Comparison of ENCODE assay signal across 8 cellular contexts in the genomic region with DNA sequence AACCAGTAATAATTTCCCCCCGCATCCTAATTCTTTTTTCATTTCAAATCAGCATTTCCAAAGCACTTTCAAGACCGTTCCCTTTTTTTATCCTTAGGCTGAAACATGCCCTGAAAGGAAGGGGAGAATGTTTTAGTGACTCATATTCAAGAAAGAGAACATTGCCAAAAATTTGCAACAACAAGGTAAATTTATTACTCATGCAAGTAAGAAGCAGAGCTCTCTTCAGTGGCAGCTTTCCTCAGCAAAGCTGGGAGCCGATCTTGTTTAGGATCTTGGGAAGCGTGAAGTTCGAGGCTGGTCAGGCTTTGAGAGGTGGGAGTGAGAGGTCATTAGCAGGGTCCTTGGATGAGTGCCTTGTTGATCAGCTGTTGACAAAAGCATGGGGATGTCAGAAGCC.
DNase-seq lines count a peak whose midpoint lies in the region; ATAC-seq, FAIRE-seq and TF ChIP-seq lines count a peak whose summit lies in the region.

No MANE protein-coding gene starts in this region.

- H3K9me3 ChIP-seq in endothelial cell of umbilical vein (replicated peaks; ENCODE audit: control insufficient read depth, insufficient read depth, low read length): no peaks in the 10 kb centered on the region
- H3K9me3 ChIP-seq in osteoblast (ENCODE audit: low read depth, low read length): no peaks in the 10 kb centered on the region

- peaks cover 20% of the 10 kb centered on the region for H3K79me2 ChIP-seq in endothelial cell of umbilical vein (ENCODE audit: control insufficient read depth, insufficient read depth, low read length)
- peaks cover 98% of the 10 kb centered on the region for H3K79me2 ChIP-seq in osteoblast (ENCODE audit: insufficient read depth, low read length)

- dilution Hi-C loops in endothelial cell of umbilical vein (cut with MboI; ENCODE audit: extremely low pct_ligation_motif_present, low sequenced_read_pairs): no loop called here

- DNase-seq in CD14-positive monocyte (ENCODE audit: low spot score) (no peak), RPMI7951 (ENCODE audit: low read depth) (peak; percentile 73), endothelial cell of umbilical vein (ENCODE audit: low read depth, low spot score) (peak; percentile 65), osteoblast (ENCODE audit: insufficient read length, low spot score, missing footprints) (peak; percentile 92), mesothelial cell of epicardium (ENCODE audit: low spot score in 2 of 2, unreplicated experiment in 2 of 2) (no peak), Ammon's horn (ENCODE audit: low spot score) (no peak), GDM1 (lab: John Stamatoyannopoulos, UW) (no peak)
- DNase-seq in stimulated activated naive CD8-positive, alpha-beta T cell treated with anti-CD3 and anti-CD28 coated beads, Interleukin-15, amount 100 ng/mL, for 72 hours: no peak

- H3K27ac Mint-ChIP-seq in CD14-positive monocyte (peak overlapping the region; percentile 89 to 95 (median 92)), mesothelial cell of epicardium (no peak overlapping the region)
- peak overlapping the region in 1 of 2 donors; percentile 22 for H3K27ac Mint-ChIP-seq in stimulated activated naive CD8-positive, alpha-beta T cell treated with anti-CD3 and anti-CD28 coated beads, Interleukin-15, amount 100 ng/mL, for 72 hours

- FAIRE-seq in endothelial cell of umbilical vein (lab: Jason Lieb, UNC): peak; percentile 67

- no peaks in the 10 kb centered on the region for H3K27me3 Mint-ChIP-seq in CD14-positive monocyte (ENCODE audit: low read depth in 3 of 3)
- no peaks in the 10 kb centered on the region for H3K27me3 Mint-ChIP-seq in mesothelial cell of epicardium (ENCODE audit: low read depth)
- no peaks in the 10 kb centered on the region for H3K27me3 Mint-ChIP-seq in stimulated activated naive CD8-positive, alpha-beta T cell treated with anti-CD3 and anti-CD28 coated beads, Interleukin-15, amount 100 ng/mL, for 72 hours

- no peaks in the 10 kb centered on the region for H3K9me3 Mint-ChIP-seq in CD14-positive monocyte
- H3K9me3 Mint-ChIP-seq in mesothelial cell of epicardium: no peaks in the 10 kb centered on the region
- no peaks in the 10 kb centered on the region for H3K9me3 Mint-ChIP-seq in stimulated activated naive CD8-positive, alpha-beta T cell treated with anti-CD3 and anti-CD28 coated beads, Interleukin-15, amount 100 ng/mL, for 72 hours

- ATAC-seq in stimulated activated naive CD8-positive, alpha-beta T cell treated with anti-CD3 and anti-CD28 coated beads, Interleukin-15, amount 100 ng/mL, for 72 hours: no peak

- H3K9ac ChIP-seq in endothelial cell of umbilical vein (replicated peaks; ENCODE audit: extremely low read depth, insufficient read depth, low read length): no peak overlapping the region

- POLR2A ChIA-PET in endothelial cell of umbilical vein (lab: Charles Lee): no interaction called here

- H3K36me3 ChIP-seq in endothelial cell of umbilical vein (ENCODE audit: control insufficient read depth in 2 of 2, extremely low read depth in 1 of 2, insufficient read depth in 2 of 2, low read length in 2 of 2) (no peaks in the 10 kb centered on the region), osteoblast (ENCODE audit: insufficient read depth, low read length) (no peaks in the 10 kb centered on the region)

- H3K27me3 ChIP-seq in endothelial cell of umbilical vein (ENCODE audit: control insufficient read depth in 2 of 2, insufficient read depth in 2 of 2, low read length in 2 of 2) (no peaks in the 10 kb centered on the region), osteoblast (ENCODE audit: insufficient read depth, low read length) (no peaks in the 10 kb centered on the region)

- H3K4me3 ChIP-seq in endothelial cell of umbilical vein (replicated peaks in 1 of 3; ENCODE audit: insufficient read depth in 1 of 3, low read depth in 1 of 3, low read length in 3 of 3) (no peak overlapping the region), osteoblast (ENCODE audit: insufficient read depth, low read length) (peak overlapping the region; percentile 25)

- H3K4me1 Mint-ChIP-seq in CD14-positive monocyte (peaks cover 58% of the 10 kb centered on the region), mesothelial cell of epicardium (peaks cover 14% of the 10 kb centered on the region)
- H3K4me1 Mint-ChIP-seq in stimulated activated naive CD8-positive, alpha-beta T cell treated with anti-CD3 and anti-CD28 coated beads, Interleukin-15, amount 100 ng/mL, for 72 hours: peaks cover 36% of the 10 kb centered on the region

- peaks cover 16% of the 10 kb centered on the region for H3K4me1 ChIP-seq in endothelial cell of umbilical vein (ENCODE audit: control insufficient read depth, extremely low read depth, insufficient read depth, low read length)
- H3K4me1 ChIP-seq in osteoblast (ENCODE audit: insufficient read depth, low read length): peaks cover 20% of the 10 kb centered on the region

- H3K4me3 Mint-ChIP-seq in CD14-positive monocyte (peak overlapping the region in 1 of 2 donors; percentile 6), mesothelial cell of epicardium (no peak overlapping the region)
- H3K4me3 Mint-ChIP-seq in stimulated activated naive CD8-positive, alpha-beta T cell treated with anti-CD3 and anti-CD28 coated beads, Interleukin-15, amount 100 ng/mL, for 72 hours: no peak overlapping the region

- H3K4me2 ChIP-seq in endothelial cell of umbilical vein (ENCODE audit: insufficient read depth, low read length): peak overlapping the region; percentile 48
- H3K4me2 ChIP-seq in osteoblast (ENCODE audit: insufficient read depth, low read length): peak overlapping the region; percentile 67

- no peak overlapping the region for H2AFZ ChIP-seq in endothelial cell of umbilical vein (ENCODE audit: low read depth, low read length)
- no peak overlapping the region for H2AFZ ChIP-seq in osteoblast (ENCODE audit: low read length)

- no peaks in the 10 kb centered on the region for H3K9me1 ChIP-seq in endothelial cell of umbilical vein (replicated peaks; ENCODE audit: control insufficient read depth, extremely low read depth, insufficient read depth, low read length)

- no peak for TF ChIP-seq CTCF in CD14-positive monocyte (IDR thresholded peaks at IDR 0.05)
- no peak for TF ChIP-seq CTCF in endothelial cell of umbilical vein (IDR thresholded peaks at IDR 0.05; ENCODE audit: extremely low read depth in 1 of 2, insufficient read depth in 1 of 2, low read depth in 1 of 2, low read length in 2 of 2)
- no peak for TF ChIP-seq CTCF in osteoblast (IDR thresholded peaks at IDR 0.05; ENCODE audit: extremely low read depth, low read depth, low read length)
- TF ChIP-seq CTCF in mesothelial cell of epicardium (IDR thresholded peaks at IDR 0.05; ENCODE audit: unreplicated experiment): no peak

- H3K36me3 Mint-ChIP-seq in CD14-positive monocyte (no peaks in the 10 kb centered on the region), mesothelial cell of epicardium (no peaks in the 10 kb centered on the region)

- CTCF ChIA-PET in endothelial cell of umbilical vein (lab: Charles Lee): interaction anchor here (1.1 to 2.8 kb wide), 10 partner anchors 11 to 242 kb away, joined by 3 to 15 read pairs (median 4); no protein-coding TSS in a partner anchor

- H3K27ac ChIP-seq in endothelial cell of umbilical vein (ENCODE audit: insufficient read depth, low read depth, low read length) (peak overlapping the region; percentile 6), osteoblast (ENCODE audit: low read depth, low read length) (peak overlapping the region; percentile 64)

- TF ChIP-seq POLR2A in endothelial cell of umbilical vein (IDR thresholded peaks at IDR 0.05; ENCODE audit: low read depth, low read length): no peak

- H4K20me1 ChIP-seq in endothelial cell of umbilical vein (replicated peaks; ENCODE audit: control insufficient read depth, extremely low read depth, insufficient read depth, low read length) (no peaks in the 10 kb centered on the region), osteoblast (ENCODE audit: insufficient read depth, low read length) (peaks cover 46% of the 10 kb centered on the region)

- intact Hi-C loops in CD14-positive monocyte (cut with micrococcal nuclease) (loop anchor here (5.0 kb wide), 1 partner anchor 35 kb away; no protein-coding TSS in a partner anchor), endothelial cell of umbilical vein (cut with micrococcal nuclease) (loop anchor here (1.0 kb wide), 1 partner anchor 135 kb away; no protein-coding TSS in a partner anchor)

- no TSS peak for BruUV-seq in endothelial cell of umbilical vein (replicated peaks; lab: Mats Ljungman, UMichigan)

TF ChIP-seq in endothelial cell of umbilical vein, 7 proteins besides CTCF, POLR2A, EP300 and RAD21:
- TF ChIP-seq JUN (IDR thresholded peaks at IDR 0.05; ENCODE audit: borderline replicate concordance, insufficient read depth, insufficient read length, low read depth): peak; percentile 47
- peak; percentile 45 for TF ChIP-seq FOS (IDR thresholded peaks at IDR 0.05; ENCODE audit: borderline replicate concordance, insufficient read depth, low read length)
- TF ChIP-seq EZH2 (IDR thresholded peaks at IDR 0.05; ENCODE audit: borderline replicate concordance, low read depth, low read length, severe bottlenecking): no peak
- no peak for TF ChIP-seq GATA2 (IDR thresholded peaks at IDR 0.05; ENCODE audit: insufficient read depth, insufficient read length, low read depth, low read length)

Comparison
In these comparisons a context has a peak if more than half of its experiments do, and no peak if none do; other contexts are left out.
1. DNase-seq: peak in RPMI7951 (single experiment), endothelial cell of umbilical vein (single experiment) and osteoblast (single experiment); none in CD14-positive monocyte (single experiment), mesothelial cell of epicardium (0 of 2), stimulated activated naive CD8-positive, alpha-beta T cell treated with anti-CD3 and anti-CD28 coated beads, Interleukin-15, amount 100 ng/mL, for 72 hours (0 of 2), Ammon's horn (single experiment) and GDM1 (single experiment).